In the genomic region with DNA sequence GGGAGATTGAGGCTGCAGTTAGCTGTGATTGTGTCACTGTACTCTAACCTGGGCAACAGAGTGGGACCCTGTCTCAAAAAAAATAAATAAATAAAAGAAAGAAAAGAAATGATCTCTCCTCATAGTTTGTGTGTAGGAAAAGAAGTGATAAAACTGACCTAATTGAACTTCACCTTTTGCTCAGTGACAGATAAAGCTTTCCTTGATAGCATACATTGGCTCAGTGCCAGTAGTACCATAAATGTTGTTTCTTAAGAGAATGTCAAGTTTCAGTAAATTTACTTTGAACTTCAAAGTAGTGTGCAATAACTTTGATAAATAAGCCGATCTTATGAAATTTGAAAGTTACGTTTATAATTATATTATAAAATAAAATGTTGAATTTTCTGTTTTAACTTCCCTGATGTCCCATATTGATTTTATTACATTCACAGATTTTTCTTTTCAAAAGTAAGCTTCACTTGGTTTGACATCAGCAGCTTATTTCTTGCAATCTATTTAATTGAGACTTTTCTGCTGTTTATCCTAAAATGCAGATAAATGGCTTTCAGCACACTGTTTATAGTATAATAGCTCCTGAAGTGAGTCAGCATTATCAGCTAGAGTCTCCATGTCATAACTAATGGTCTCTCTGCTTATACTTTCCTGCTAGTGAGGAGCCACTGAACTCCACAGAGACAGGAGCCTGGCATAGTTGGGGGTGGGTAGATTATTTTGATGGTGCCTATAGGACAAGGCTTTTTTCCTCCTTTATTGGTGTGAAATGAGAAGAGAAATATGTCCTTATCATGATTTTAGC, we compare ENCODE assay signal across 17 cellular contexts.
A peak's percentile ranks its signal among the peaks of the same experiment; 100 is the strongest.
DNase-seq lines count a peak whose midpoint lies in the region; ATAC-seq and TF ChIP-seq lines count a peak whose summit lies in the region.
"Had no signal": no experiment of that assay in that cellular context is flagged by ENCODE, and none has a peak within 500 bp of the region (broad histone marks: within the 10 kb centered on the region; RNA-seq: fewer than 3 reads in every experiment).

No MANE protein-coding gene starts in this region.

- no peak overlapping the region for H3K4me3 Mint-ChIP-seq in MCF 10A (ENCODE audit: unreplicated experiment)
- H3K4me3 Mint-ChIP-seq: activated naive CD8-positive, alpha-beta T cell treated with anti-CD3 and anti-CD28 coated beads, Interleukin-2, amount 50 U/mL, for 24 hours; activated T-cell treated with anti-CD3 and anti-CD28 coated beads, Interleukin-2, amount 50 U/mL, for 24 hours had no signal

- H3K27ac ChIP-seq in breast epithelium (no peak overlapping the region), VCaP (peak overlapping the region; percentile 22), gastroesophageal sphincter (peak overlapping the region in 3 of 4 donors; percentile 1 to 55 (median 11)), right lobe of liver (no peak overlapping the region)
- H3K27ac ChIP-seq: psoas muscle had no signal

- intact Hi-C loops in MCF 10A (cut with micrococcal nuclease) = no loop called here
- intact Hi-C loops in breast epithelium (cut with DNase I; ENCODE audit: low total_unique reads) = no loop called here
- intact Hi-C loops in right lobe of liver (cut with DNase I) = no loop called here

- TF ChIP-seq CTCF in MCF 10A (IDR thresholded peaks at IDR 0.05; ENCODE audit: unreplicated experiment) = no peak
- no peak for TF ChIP-seq CTCF in breast epithelium (IDR thresholded peaks at IDR 0.05)
- TF ChIP-seq CTCF in VCaP (conservative IDR thresholded peaks at IDR 0.05) = no peak
- TF ChIP-seq CTCF in gastroesophageal sphincter (IDR thresholded peaks at IDR 0.05) = no peak
- TF ChIP-seq CTCF in right lobe of liver (IDR thresholded peaks at IDR 0.05) = no peak

- H3K27me3 ChIP-seq in breast epithelium (no peaks in the 10 kb centered on the region), gastroesophageal sphincter (no peaks in the 10 kb centered on the region), right lobe of liver (no peaks in the 10 kb centered on the region)
- H3K27me3 ChIP-seq: MG63 had no signal

- CTCF ChIA-PET in MCF 10A (lab: Yijun Ruan, JAX) = interaction anchor here (0.5 to 1.1 kb wide), 3 partner anchors 37 to 386 kb away, joined by 3 read pairs; no protein-coding TSS in a partner anchor

- peaks cover 53% of the 10 kb centered on the region for H3K4me1 Mint-ChIP-seq in MCF 10A (ENCODE audit: insufficient read depth, unreplicated experiment)

- ATAC-seq in gastroesophageal sphincter (no peak), right lobe of liver (no peak)
- ATAC-seq: activated naive CD8-positive, alpha-beta T cell treated with anti-CD3 and anti-CD28 coated beads, Interleukin-2, amount 50 U/mL, for 24 hours; left cardiac atrium; psoas muscle had no signal

- no peak for TF ChIP-seq EP300 in gastroesophageal sphincter (IDR thresholded peaks at IDR 0.05)

- H3K9me3 ChIP-seq in breast epithelium (no peaks in the 10 kb centered on the region), gastroesophageal sphincter (no peaks in the 10 kb centered on the region), right lobe of liver (no peaks in the 10 kb centered on the region)
- H3K9me3 ChIP-seq: MG63, psoas muscle had no signal

- POLR2A ChIA-PET in MCF 10A (lab: Yijun Ruan, JAX) = interaction anchor here (0.6 to 1.5 kb wide), 7 partner anchors 9 to 835 kb away, joined by 3 to 5 read pairs (median 3); no protein-coding TSS in a partner anchor

- DNase-seq in MCF 10A (ENCODE audit: unreplicated experiment) = no peak
- no peak for DNase-seq in breast epithelium (ENCODE audit: low spot score in 2 of 2)
- no peak for DNase-seq in activated naive CD4-positive, alpha-beta T cell treated with anti-CD3 and anti-CD28 coated beads, Interleukin-2, amount 50 U/mL, for 16 hours
- no peak for DNase-seq in right lobe of liver
- DNase-seq in kidney glomerular epithelial cell (lab: John Stamatoyannopoulos, UW) = no peak
- no peak for DNase-seq in NK-92 treated with Interleukin-12 subunit alpha and Interleukin-12 subunit beta, amount 100 ng/mL, for 24 hours (lab: John Stamatoyannopoulos, UW)
- DNase-seq: activated CD4-positive, alpha-beta T cell treated with anti-CD3 and anti-CD28 coated beads, Interleukin-2, amount 50 U/mL, for 4 hours; activated naive CD8-positive, alpha-beta T cell treated with anti-CD3 and anti-CD28 coated beads, Interleukin-2, amount 50 U/mL, for 24 hours; activated T-cell treated with anti-CD3 and anti-CD28 coated beads, Interleukin-2, amount 50 U/mL, for 24 hours; left cardiac atrium; MG63; NCI-H2107; psoas muscle; SHP77 treated with DMSO at 0.1 percent for 48 hours; T-helper 9 cell had no signal

- H3K9me3 Mint-ChIP-seq in MCF 10A (ENCODE audit: unreplicated experiment) = no peaks in the 10 kb centered on the region
- H3K9me3 Mint-ChIP-seq: activated naive CD8-positive, alpha-beta T cell treated with anti-CD3 and anti-CD28 coated beads, Interleukin-2, amount 50 U/mL, for 24 hours; activated T-cell treated with anti-CD3 and anti-CD28 coated beads, Interleukin-2, amount 50 U/mL, for 24 hours had no signal

- no TSS peak for BruUV-seq in MCF 10A (replicated peaks; lab: Mats Ljungman, UMichigan)

- H3K27me3 Mint-ChIP-seq in MCF 10A (ENCODE audit: insufficient read depth, unreplicated experiment) = no peaks in the 10 kb centered on the region
- H3K27me3 Mint-ChIP-seq: activated T-cell treated with anti-CD3 and anti-CD28 coated beads, Interleukin-2, amount 50 U/mL, for 24 hours had no signal

- H3K36me3 Mint-ChIP-seq in MCF 10A (ENCODE audit: insufficient read depth, unreplicated experiment) = no peaks in the 10 kb centered on the region

- H3K27ac Mint-ChIP-seq in MCF 10A (ENCODE audit: low read depth, unreplicated experiment) = peak overlapping the region; percentile 63
- H3K27ac Mint-ChIP-seq: activated naive CD8-positive, alpha-beta T cell treated with anti-CD3 and anti-CD28 coated beads, Interleukin-2, amount 50 U/mL, for 24 hours; activated T-cell treated with anti-CD3 and anti-CD28 coated beads, Interleukin-2, amount 50 U/mL, for 24 hours had no signal

- H3K4me1 ChIP-seq in breast epithelium (no peaks in the 10 kb centered on the region), gastroesophageal sphincter (peaks cover 0 to 35% (median 0%) of the 10 kb centered on the region in 3 donors), right lobe of liver (no peaks in the 10 kb centered on the region)

- H3K36me3 ChIP-seq in breast epithelium = no peaks in the 10 kb centered on the region
- no peaks in the 10 kb centered on the region for H3K36me3 ChIP-seq in gastroesophageal sphincter
- H3K36me3 ChIP-seq in right lobe of liver = no peaks in the 10 kb centered on the region
- H3K36me3 ChIP-seq: MG63 had no signal

- whole genome bisulfite sequencing in gastroesophageal sphincter (ENCODE audit: low coverage in 1 of 2), 2 donors = 51 to 65% methylated on average over 2 of the region's 2 CpGs
- WGBS in right lobe of liver (ENCODE audit: insufficient coverage, low coverage, low lambda C conversion rate, missing lambda C conversion rate) = 61% methylated on average over 2 of the region's 2 CpGs

- H3K4me3 ChIP-seq in breast epithelium = no peak overlapping the region
- H3K4me3 ChIP-seq in gastroesophageal sphincter = no peak overlapping the region
- no peak overlapping the region for H3K4me3 ChIP-seq in right lobe of liver
- H3K4me3 ChIP-seq: MG63, psoas muscle had no signal

- TF ChIP-seq POLR2A in breast epithelium (IDR thresholded peaks at IDR 0.05) (no peak), gastroesophageal sphincter (IDR thresholded peaks at IDR 0.05) (no peak), right lobe of liver (IDR thresholded peaks at IDR 0.05) (no peak)

Comparison
In these comparisons a context has a peak if more than half of its experiments do, and no peak if none do; other contexts are left out.
1. H3K27ac ChIP-seq: peak in VCaP (single experiment) and gastroesophageal sphincter (3 of 4); none in breast epithelium (0 of 2) and right lobe of liver (0 of 3).